18 cellular contexts compared by ENCODE assay signal in the genomic region with DNA sequence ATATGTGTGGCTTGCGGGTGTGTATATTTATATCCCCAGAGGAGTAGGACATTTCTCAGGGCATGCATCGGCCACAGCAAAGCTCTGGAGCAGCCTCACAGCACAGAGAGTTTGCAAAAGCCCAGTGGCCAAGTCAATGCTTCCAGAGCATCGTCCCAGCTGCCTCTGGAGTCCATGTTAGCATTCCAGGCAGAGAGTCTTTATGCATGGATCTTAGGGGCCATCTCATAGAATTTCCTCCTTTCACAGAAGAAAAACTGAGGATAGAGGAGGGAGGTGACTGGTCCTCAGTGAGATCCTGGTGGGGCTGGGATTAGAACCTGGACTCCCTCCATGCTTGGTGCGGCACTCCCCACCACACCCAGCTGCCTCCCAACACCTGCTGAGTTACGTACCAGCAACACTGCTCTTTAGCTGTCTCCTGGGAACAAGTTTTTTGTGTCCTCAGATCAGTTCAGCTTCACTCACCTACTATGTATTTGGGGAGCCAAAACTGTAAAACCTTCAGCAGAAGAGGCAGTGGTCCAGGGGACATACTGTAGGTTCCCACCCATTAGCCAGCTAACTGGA.
A peak's percentile ranks its signal among the peaks of the same experiment; 100 is the strongest.
DNase-seq lines count a peak whose midpoint lies in the region; FAIRE-seq and TF ChIP-seq lines count a peak whose summit lies in the region.
"Had no signal": no experiment of that assay in that cellular context is flagged by ENCODE, and none has a peak within 500 bp of the region (broad histone marks: within the 10 kb centered on the region; RNA-seq: fewer than 3 reads in every experiment).

No MANE protein-coding gene starts in this region.

- no peaks in the 10 kb centered on the region; a peak in 1 of 22 replicates for H4K20me1 ChIP-seq in BLaER1 treated with 17β-estradiol and CSF1 and Interleukin-3, amounts not matched to agents 10 nM and 100 nM
- no peaks in the 10 kb centered on the region for H4K20me1 ChIP-seq in MM.1S (ENCODE audit: insufficient read depth, low read length)

- H3K4me3 Mint-ChIP-seq in chondrocyte (ENCODE audit: unreplicated experiment) (no peak overlapping the region), osteocyte (ENCODE audit: unreplicated experiment) (no peak overlapping the region)

- TF ChIP-seq CTCF in chondrocyte (IDR thresholded peaks at IDR 0.05) (no peak), osteocyte (IDR thresholded peaks at IDR 0.05) (no peak), MM.1S (IDR thresholded peaks at IDR 0.05; ENCODE audit: low read length) (no peak)

- H3K27ac ChIP-seq in BLaER1 treated with 17β-estradiol and CSF1 and Interleukin-3, amounts not matched to agents 10 nM and 100 nM: peak overlapping the region in 8 of 11 experiments; percentile 7 to 87 (median 77); a peak in 13 of 22 replicates
- no peak overlapping the region for H3K27ac ChIP-seq in MM.1S (ENCODE audit: low read length)

- H3K27me3 Mint-ChIP-seq in chondrocyte (ENCODE audit: low read depth) (no peaks in the 10 kb centered on the region), osteocyte (ENCODE audit: unreplicated experiment) (no peaks in the 10 kb centered on the region)

- no peaks in the 10 kb centered on the region; a peak in 1 of 22 replicates for H3K27me3 ChIP-seq in BLaER1 treated with 17β-estradiol and CSF1 and Interleukin-3, amounts not matched to agents 10 nM and 100 nM
- H3K27me3 ChIP-seq in HAP-1 (ENCODE audit: low read depth): no peaks in the 10 kb centered on the region
- H3K27me3 ChIP-seq in MM.1S (replicated peaks; ENCODE audit: insufficient read depth, low read length): no peaks in the 10 kb centered on the region
- H3K27me3 ChIP-seq: heart right ventricle, SJSA1 had no signal

- peak overlapping the region in 9 of 11 experiments; percentile 2 to 74 (median 45); a peak in 11 of 22 replicates for H3K9ac ChIP-seq in BLaER1 treated with 17β-estradiol and CSF1 and Interleukin-3, amounts not matched to agents 10 nM and 100 nM
- no peak overlapping the region for H3K9ac ChIP-seq in MM.1S (ENCODE audit: low read length)

- peak; percentile 62 for FAIRE-seq in HTR-8/SVneo (lab: Jason Lieb, UNC)
- FAIRE-seq: G401.6, H54 had no signal

- H3K36me3 ChIP-seq in BLaER1 treated with 17β-estradiol and CSF1 and Interleukin-3, amounts not matched to agents 10 nM and 100 nM: peaks cover 0 to 4% (median 0%) of the 10 kb centered on the region in 11 experiments; a peak in 2 of 22 replicates
- H3K36me3 ChIP-seq in HAP-1 (replicated peaks) (0 out of 2 replicates have a peak, but pooled peaks cover 2% of the 10 kb centered on the region), MM.1S (replicated peaks; ENCODE audit: insufficient read depth, low read length) (no peaks in the 10 kb centered on the region)
- H3K36me3 ChIP-seq: heart right ventricle, SJSA1 had no signal

- DNase-seq in HTR-8/SVneo (ENCODE audit: insufficient read length, low spot score) (no peak), chondrocyte (ENCODE audit: low spot score) (no peak), osteocyte (ENCODE audit: extremely low spot score, unreplicated experiment) (no peak), HAP-1 (ENCODE audit: low spot score in 2 of 2) (no peak), epidermal melanocyte (ENCODE audit: insufficient read length, low spot score) (no peak), MM.1S (no peak)
- DNase-seq: AML-193; effector CD8-positive, alpha-beta T cell; heart right ventricle; mesendoderm; NCI-H446 treated with DMSO at 0.1 percent for 48 hours; nucleus accumbens; stimulated activated CD4-positive, alpha-beta T cell treated with anti-CD3 and anti-CD28 coated beads, Interleukin-2, amount 100 ng/mL, for 24 hours; T-helper 2 cell had no signal

- H3F3A ChIP-seq in MM.1S (ENCODE audit: insufficient read depth, low read length): no peaks in the 10 kb centered on the region

- peaks cover 80 to 100% (median 99%) of the 10 kb centered on the region in 10 experiments for H3K4me1 ChIP-seq in BLaER1 treated with 17β-estradiol and CSF1 and Interleukin-3, amounts not matched to agents 10 nM and 100 nM
- H3K4me1 ChIP-seq in HAP-1 (peaks cover 26% of the 10 kb centered on the region), MM.1S (ENCODE audit: low read length) (no peaks in the 10 kb centered on the region)

- H3K9me2 ChIP-seq in MM.1S (replicated peaks; ENCODE audit: insufficient read depth, low read length): no peaks in the 10 kb centered on the region

- H3K9me3 ChIP-seq in BLaER1 treated with 17β-estradiol and CSF1 and Interleukin-3, amounts not matched to agents 10 nM and 100 nM (replicated peaks in 1 of 11): no peaks in the 10 kb centered on the region
- H3K9me3 ChIP-seq in HAP-1: no peaks in the 10 kb centered on the region
- H3K9me3 ChIP-seq in MM.1S (replicated peaks; ENCODE audit: insufficient read depth, low read length): no peaks in the 10 kb centered on the region
- H3K9me3 ChIP-seq: heart right ventricle, SJSA1 had no signal

- no peaks in the 10 kb centered on the region for H3K9me3 Mint-ChIP-seq in chondrocyte (ENCODE audit: low read depth)
- H3K9me3 Mint-ChIP-seq in osteocyte (ENCODE audit: unreplicated experiment): no peaks in the 10 kb centered on the region

- H3K4me1 Mint-ChIP-seq in chondrocyte (ENCODE audit: low read depth): peaks cover 37% of the 10 kb centered on the region
- H3K4me1 Mint-ChIP-seq in osteocyte (ENCODE audit: unreplicated experiment): peaks cover 52% of the 10 kb centered on the region

- H3K4me3 ChIP-seq in BLaER1 treated with 17β-estradiol and CSF1 and Interleukin-3, amounts not matched to agents 10 nM and 100 nM: peak overlapping the region in 2 of 10 experiments; percentile 13 to 22; a peak in 3 of 20 replicates
- no peak overlapping the region for H3K4me3 ChIP-seq in HAP-1
- H3K4me3 ChIP-seq in MM.1S (ENCODE audit: low read length): no peak overlapping the region
- H3K4me3 ChIP-seq: heart right ventricle, SJSA1 had no signal

- H3K79me2 ChIP-seq in MM.1S (ENCODE audit: low read length): peaks cover 26% of the 10 kb centered on the region; the same call in 1 of the 2 replicates

- peak overlapping the region; percentile 81 to 97 (median 87) for H3K4me2 ChIP-seq in BLaER1 treated with 17β-estradiol and CSF1 and Interleukin-3, amounts not matched to agents 10 nM and 100 nM
- no peak overlapping the region for H3K4me2 ChIP-seq in MM.1S (ENCODE audit: low read depth, low read length)

- no peaks in the 10 kb centered on the region for H3K36me3 Mint-ChIP-seq in chondrocyte (ENCODE audit: low read depth)
- no peaks in the 10 kb centered on the region for H3K36me3 Mint-ChIP-seq in osteocyte (ENCODE audit: unreplicated experiment)

- H2AFZ ChIP-seq in MM.1S (ENCODE audit: low read length): no peak overlapping the region

- H3K27ac Mint-ChIP-seq in chondrocyte (ENCODE audit: unreplicated experiment) (peak overlapping the region; percentile 9), osteocyte (ENCODE audit: unreplicated experiment) (peak overlapping the region; percentile 7)

- in situ Hi-C loops in HAP-1 (cut with MboI; ENCODE audit: low sequenced_read_pairs): no loop called here
